In genomic region chr14:90396342-90397339, GRCh38 we compare ENCODE assay signal across 8 cellular contexts. TPM values are rescaled to one million over a fixed set of nuclear protein-coding genes. Genes with fewer than 3 reads are reported as not detected.
DNase-seq lines count a peak whose midpoint lies in the region; ATAC-seq and TF ChIP-seq lines count a peak whose summit lies in the region.

Gene CALM1 (plus strand): TSS chr14:90397029. CDS start chr14:90397231, 202 bp downstream.

- POLR2A ChIA-PET in activated naive CD8-positive, alpha-beta T cell treated with anti-CD3 and anti-CD28 coated beads, Interleukin-2, amount 10 ng/mL, durations not matched to agents 7 days and 5 days (lab: Charles Lee), result interaction anchor here (0.6 to 10.1 kb wide), 10 partner anchors 9 to 362 kb away, joined by 3 to 386 read pairs (median 4); partner anchors contain the start of gene PSMC1

- no peak for TF ChIP-seq CTCF in HFF-Myc (IDR thresholded peaks at IDR 0.05; ENCODE audit: low read depth, low read length, missing control alignments)
- TF ChIP-seq CTCF in NB4 (IDR thresholded peaks at IDR 0.05; ENCODE audit: low read depth, low read length), result no peak
- no peak for TF ChIP-seq CTCF in SU-DHL-6 (IDR thresholded peaks at IDR 0.05; ENCODE audit: insufficient read depth, low read length, poor library complexity, severe bottlenecking)
- peak; percentile 23 for TF ChIP-seq CTCF in parathyroid adenoma (IDR thresholded peaks at IDR 0.05)
- peak in 1 of 2 experiments; percentile 47 for TF ChIP-seq CTCF in tibial artery (IDR thresholded peaks at IDR 0.05)

- peaks cover 3% of the 10 kb centered on the region for H3K27me3 Mint-ChIP-seq in activated naive CD8-positive, alpha-beta T cell treated with anti-CD3 and anti-CD28 coated beads, Interleukin-2, amount 10 ng/mL, durations not matched to agents 7 days and 5 days

- H3K36me3 ChIP-seq in SU-DHL-6 (ENCODE audit: low read length) (peaks cover 16% of the 10 kb centered on the region), parathyroid adenoma (ENCODE audit: control insufficient read depth, insufficient read depth, low read length) (no peaks in the 10 kb centered on the region), tibial artery (peaks cover 7 to 13% (median 10%) of the 10 kb centered on the region in 3 donors)

- peak within 1 kb of the TSS; percentile 78 for H2AFZ ChIP-seq in SU-DHL-6 (ENCODE audit: low read depth, low read length, severe bottlenecking)
- H2AFZ ChIP-seq in parathyroid adenoma, result peak within 1 kb of the TSS; percentile 80

- peaks cover 25% of the 10 kb centered on the region for H3F3A ChIP-seq in SU-DHL-6 (ENCODE audit: insufficient read depth)

- H3K27me3 ChIP-seq in SU-DHL-6 (ENCODE audit: low read length) (no peaks in the 10 kb centered on the region), parathyroid adenoma (ENCODE audit: control insufficient read depth, insufficient read depth, low read length) (no peaks in the 10 kb centered on the region), tibial artery (no peaks in the 10 kb centered on the region)

- H3K4me2 ChIP-seq in SU-DHL-6 (ENCODE audit: low read depth, low read length, poor library complexity, severe bottlenecking) (peak within 1 kb of the TSS; percentile 98), parathyroid adenoma (ENCODE audit: low read length) (peak within 1 kb of the TSS; percentile 81)

- peak; percentile 99 for TF ChIP-seq POLR2A in NB4 (IDR thresholded peaks at IDR 0.05; ENCODE audit: extremely low read depth, insufficient read length)

- H3K9me2 ChIP-seq in SU-DHL-6 (replicated peaks; ENCODE audit: insufficient read depth, low read length), result no peaks in the 10 kb centered on the region

- H3K9me3 Mint-ChIP-seq in activated naive CD8-positive, alpha-beta T cell treated with anti-CD3 and anti-CD28 coated beads, Interleukin-2, amount 10 ng/mL, durations not matched to agents 7 days and 5 days, result no peaks in the 10 kb centered on the region

- H3K79me2 ChIP-seq in SU-DHL-6 (ENCODE audit: insufficient read depth, low read length) (peaks cover 30% of the 10 kb centered on the region), parathyroid adenoma (peaks cover 19% of the 10 kb centered on the region)

- peak within 1 kb of the TSS; percentile 97 for H3K27ac Mint-ChIP-seq in activated naive CD8-positive, alpha-beta T cell treated with anti-CD3 and anti-CD28 coated beads, Interleukin-2, amount 10 ng/mL, durations not matched to agents 7 days and 5 days

- no peaks in the 10 kb centered on the region for H3K9me3 ChIP-seq in SU-DHL-6 (ENCODE audit: insufficient read depth, low read length)
- no peaks in the 10 kb centered on the region for H3K9me3 ChIP-seq in parathyroid adenoma (ENCODE audit: control insufficient read depth, low read length)
- H3K9me3 ChIP-seq in tibial artery, result no peaks in the 10 kb centered on the region

- peaks cover 31% of the 10 kb centered on the region for H3K4me1 Mint-ChIP-seq in activated naive CD8-positive, alpha-beta T cell treated with anti-CD3 and anti-CD28 coated beads, Interleukin-2, amount 10 ng/mL, durations not matched to agents 7 days and 5 days

- DNase-seq in HFF-Myc (ENCODE audit: extremely low read depth, low read depth), result peak; percentile 69
- DNase-seq in NB4 (ENCODE audit: low read depth), result peak; percentile 96
- DNase-seq in activated naive CD8-positive, alpha-beta T cell treated with anti-CD3 and anti-CD28 coated beads, Interleukin-2, amount 10 ng/mL, durations not matched to agents 7 days and 5 days, result peak; percentile 98
- DNase-seq in Right ventricle myocardium inferior (ENCODE audit: missing footprints), result peak; percentile 96
- peak; percentile 85 to 96 for DNase-seq in tibial artery

- H3K36me3 Mint-ChIP-seq in activated naive CD8-positive, alpha-beta T cell treated with anti-CD3 and anti-CD28 coated beads, Interleukin-2, amount 10 ng/mL, durations not matched to agents 7 days and 5 days, result peaks cover 27% of the 10 kb centered on the region

- intact Hi-C loops in Right ventricle myocardium inferior (cut with DNase I), result loop anchor here (1.0 to 5.0 kb wide), 4 partner anchors 13 to 362 kb away; partner anchors contain the start of gene NRDE2
- intact Hi-C loops in tibial artery (cut with DNase I; ENCODE audit: low total_unique reads), result loop anchor here (1.0 to 10.0 kb wide), 6 partner anchors 14 to 418 kb away; partner anchors contain the start of gene TTC7B

- H3K4me3 ChIP-seq in GM08714 (ENCODE audit: low read length) (peak within 1 kb of the TSS; percentile 98), HFF-Myc (replicated peaks; ENCODE audit: low read depth, low read length) (peak within 1 kb of the TSS; percentile 84), NB4 (ENCODE audit: low read depth, low read length) (peak within 1 kb of the TSS; percentile 91), SU-DHL-6 (ENCODE audit: insufficient read depth, low read length, poor library complexity, severe bottlenecking) (peak within 1 kb of the TSS; percentile 86), parathyroid adenoma (ENCODE audit: low read depth, low read length) (peak within 1 kb of the TSS; percentile 89), tibial artery (peak within 1 kb of the TSS; percentile 74 to 92)

- H3K27ac ChIP-seq in SU-DHL-6 (ENCODE audit: low read depth, low read length) (peak within 1 kb of the TSS; percentile 80), parathyroid adenoma (peak within 1 kb of the TSS; percentile 88), tibial artery (peak within 1 kb of the TSS; percentile 96 to 97)

- H3K9ac ChIP-seq in SU-DHL-6 (ENCODE audit: low read length) (peak within 1 kb of the TSS; percentile 79), parathyroid adenoma (peak within 1 kb of the TSS; percentile 79)

- H3K4me1 ChIP-seq in parathyroid adenoma, result peaks cover 10% of the 10 kb centered on the region
- peaks cover 0 to 53% (median 24%) of the 10 kb centered on the region in 4 donors for H3K4me1 ChIP-seq in tibial artery

- H4K20me1 ChIP-seq in SU-DHL-6 (ENCODE audit: low read depth, low read length), result peaks cover 14% of the 10 kb centered on the region

- H3K4me3 Mint-ChIP-seq in activated naive CD8-positive, alpha-beta T cell treated with anti-CD3 and anti-CD28 coated beads, Interleukin-2, amount 10 ng/mL, durations not matched to agents 7 days and 5 days, result peak within 1 kb of the TSS; percentile 98

- ATAC-seq in activated naive CD8-positive, alpha-beta T cell treated with anti-CD3 and anti-CD28 coated beads, Interleukin-2, amount 10 ng/mL, durations not matched to agents 7 days and 5 days (ENCODE audit: low read depth), result peak; percentile 65
- peak; percentile 88 for ATAC-seq in Right ventricle myocardium inferior

RNA-seq across cellular contexts. Expression of gene CALM1, which starts in this region (rescaled TPM):
- total RNA-seq in activated naive CD8-positive, alpha-beta T cell treated with anti-CD3 and anti-CD28 coated beads, Interleukin-2, amount 10 ng/mL, durations not matched to agents 7 days and 5 days, result 100 to 1,000 TPM; 682 to 687 TPM
- 638 TPM for total RNA-seq in Right ventricle myocardium inferior

Comparison
In these comparisons a context has a peak if more than half of its experiments do, and no peak if none do; other contexts are left out.
1. Peak in every context shown above with its lines: DNase-seq, ATAC-seq, H3K4me3 ChIP-seq and H3K27ac ChIP-seq.